Comparison of ENCODE assay signal across 14 cellular contexts in genomic region chr1:1376551-1377226, GRCh38. TPM values are rescaled to one million over a fixed set of nuclear protein-coding genes. Genes with fewer than 3 reads are reported as not detected.
DNase-seq lines count a peak whose midpoint lies in the region; ATAC-seq and TF ChIP-seq lines count a peak whose summit lies in the region.
"Had no signal": no experiment of that assay in that cellular context is flagged by ENCODE, and none has a peak within 500 bp of the region (broad histone marks: within the 10 kb centered on the region; RNA-seq: fewer than 3 reads in every experiment).

No MANE protein-coding gene starts in this region.

- CTCF ChIA-PET in Caco-2 (lab: Charles Lee) (interaction anchor here (1.3 kb wide), 1 partner anchor 28 kb away, joined by 4 read pairs; no protein-coding TSS in a partner anchor), GM10248 (lab: Yijun Ruan, JAX) (interaction anchor here (3.7 kb wide), 1 partner anchor 23 kb away, joined by 20 read pairs; the partner anchor contains the start of gene CCNL2)

- TF ChIP-seq CTCF in Caco-2 (IDR thresholded peaks at IDR 0.05; ENCODE audit: insufficient read depth in 1 of 2, low read depth in 1 of 2, low read length in 1 of 2, severe bottlenecking in 1 of 2, unreplicated experiment in 1 of 2) (no peak), nephron progenitor cell (IDR thresholded peaks at IDR 0.05) (no peak), GM10248 (IDR thresholded peaks at IDR 0.05; ENCODE audit: control extremely low read depth, extremely low read depth, low read depth, missing control alignments) (no peak), adrenal gland (IDR thresholded peaks at IDR 0.05) (no peak)

- WGBS in HUES64, result 95% methylated on average over 10 of the region's 10 CpGs
- 86 to 93% (median 87%) methylated on average over 6 to 10 of the region's 10 CpGs for WGBS in adrenal gland, 4 donors

- H3K27me3 ChIP-seq in Caco-2 (replicated peaks; ENCODE audit: control insufficient read depth, insufficient read depth, low read length) (no peaks in the 10 kb centered on the region), HUES64 (ENCODE audit: insufficient read depth, low read length) (no peaks in the 10 kb centered on the region), adrenal gland (no peaks in the 10 kb centered on the region)
- H3K27me3 ChIP-seq: brain microvascular endothelial cell, tibial nerve had no signal

- no peaks in the 10 kb centered on the region for H3K9me3 ChIP-seq in Caco-2
- H3K9me3 ChIP-seq in HUES64 (ENCODE audit: insufficient read depth, low read depth, low read length), result no peaks in the 10 kb centered on the region
- H3K9me3 ChIP-seq in adrenal gland (replicated peaks in 1 of 3), result no peaks in the 10 kb centered on the region
- H3K9me3 ChIP-seq: tibial nerve had no signal

- POLR2A ChIA-PET in Caco-2 (lab: Charles Lee) (no interaction called here), GM10248 (lab: Yijun Ruan, JAX) (interaction anchor here (0.5 to 1.2 kb wide), 4 partner anchors 9 to 24 kb away, joined by 3 to 7 read pairs (median 6); no protein-coding TSS in a partner anchor)

- no peaks in the 10 kb centered on the region for H3K4me1 Mint-ChIP-seq in Caco-2 (ENCODE audit: low read depth, unreplicated experiment)
- H3K4me1 Mint-ChIP-seq in activated naive CD8-positive, alpha-beta T cell treated with anti-CD3 and anti-CD28 coated beads, Interleukin-2, amount 50 U/mL, for 24 hours, result peaks cover 26% of the 10 kb centered on the region
- peaks cover 20% of the 10 kb centered on the region for H3K4me1 Mint-ChIP-seq in nephron progenitor cell

- H3K27ac ChIP-seq in HUES64 (ENCODE audit: low read depth, low read length) (peak overlapping the region; percentile 62; the same call in 1 of the 2 replicates), adrenal gland (peak overlapping the region in 1 of 5 donors; percentile 94)

- no peak for TF ChIP-seq POLR2A in adrenal gland (IDR thresholded peaks at IDR 0.05)

- peaks cover 10% of the 10 kb centered on the region for H3K36me3 Mint-ChIP-seq in Caco-2 (ENCODE audit: insufficient read depth, unreplicated experiment)
- H3K36me3 Mint-ChIP-seq in activated naive CD8-positive, alpha-beta T cell treated with anti-CD3 and anti-CD28 coated beads, Interleukin-2, amount 50 U/mL, for 24 hours (ENCODE audit: low read depth), result peaks cover 2% of the 10 kb centered on the region
- no peaks in the 10 kb centered on the region for H3K36me3 Mint-ChIP-seq in nephron progenitor cell (ENCODE audit: low read depth)

- ATAC-seq in activated naive CD8-positive, alpha-beta T cell treated with anti-CD3 and anti-CD28 coated beads, Interleukin-2, amount 50 U/mL, for 24 hours, result no peak
- ATAC-seq in GM18517 (IDR thresholded peaks at IDR 0.05; ENCODE audit: unreplicated experiment), result no peak

- H3K27ac Mint-ChIP-seq in Caco-2 (ENCODE audit: unreplicated experiment), result peak overlapping the region; percentile 93
- no peak overlapping the region for H3K27ac Mint-ChIP-seq in activated naive CD8-positive, alpha-beta T cell treated with anti-CD3 and anti-CD28 coated beads, Interleukin-2, amount 50 U/mL, for 24 hours
- peak overlapping the region; percentile 75 for H3K27ac Mint-ChIP-seq in nephron progenitor cell

- H3K4me1 ChIP-seq in Caco-2, result peaks cover 6% of the 10 kb centered on the region
- H3K4me1 ChIP-seq in HUES64 (ENCODE audit: insufficient read depth, low read length), result peaks cover 7% of the 10 kb centered on the region; the same call in 1 of the 2 replicates
- H3K4me1 ChIP-seq in adrenal gland (replicated peaks in 1 of 2), result peaks cover 7 to 30% of the 10 kb centered on the region in 2 donors

- H3K36me3 ChIP-seq in Caco-2 (ENCODE audit: control insufficient read depth, insufficient read depth, low read length) (no peaks in the 10 kb centered on the region), HUES64 (ENCODE audit: insufficient read depth, low read length) (peaks cover 10% of the 10 kb centered on the region), adrenal gland (replicated peaks in 1 of 2) (peaks cover 0 to 10% of the 10 kb centered on the region in 2 donors)

- peak overlapping the region; percentile 85 for H3K4me3 Mint-ChIP-seq in Caco-2 (ENCODE audit: unreplicated experiment)
- H3K4me3 Mint-ChIP-seq in activated naive CD8-positive, alpha-beta T cell treated with anti-CD3 and anti-CD28 coated beads, Interleukin-2, amount 50 U/mL, for 24 hours, result peak overlapping the region; percentile 85
- peak overlapping the region; percentile 89 for H3K4me3 Mint-ChIP-seq in nephron progenitor cell

- H3K9me3 Mint-ChIP-seq in Caco-2 (ENCODE audit: unreplicated experiment), result no peaks in the 10 kb centered on the region
- H3K9me3 Mint-ChIP-seq in activated naive CD8-positive, alpha-beta T cell treated with anti-CD3 and anti-CD28 coated beads, Interleukin-2, amount 50 U/mL, for 24 hours, result no peaks in the 10 kb centered on the region
- no peaks in the 10 kb centered on the region for H3K9me3 Mint-ChIP-seq in nephron progenitor cell

- H3K27me3 Mint-ChIP-seq in Caco-2 (ENCODE audit: insufficient read depth, unreplicated experiment) (no peaks in the 10 kb centered on the region), nephron progenitor cell (ENCODE audit: low read depth, poor library complexity) (no peaks in the 10 kb centered on the region)
- no peaks in the 10 kb centered on the region for H3K27me3 Mint-ChIP-seq in activated naive CD8-positive, alpha-beta T cell treated with anti-CD3 and anti-CD28 coated beads, Interleukin-2, amount 50 U/mL, for 24 hours

- H3K4me3 ChIP-seq in Caco-2 (ENCODE audit: low read depth, low read length) (no peak overlapping the region), HUES64 (ENCODE audit: low read length) (0 out of 2 replicates have a peak overlapping the region, but pooled peaks have one; percentile 92), adrenal gland (no peak overlapping the region)

- BruUV-seq in Caco-2 (replicated peaks; lab: Mats Ljungman, UMichigan), result no TSS peak

- DNase-seq in Caco-2 (no peak), nephron progenitor cell (no peak), GM10248 (ENCODE audit: extremely low spot score) (no peak), adrenal gland (no peak), HPDE6-E6E7 (ENCODE audit: extremely low spot score) (no peak)
- DNase-seq in activated naive CD8-positive, alpha-beta T cell treated with anti-CD3 and anti-CD28 coated beads, Interleukin-2, amount 50 U/mL, for 24 hours, result no peak
- DNase-seq: brain microvascular endothelial cell, islet precursor cell, NCI-H226, occipital lobe, SIG-M5 had no signal

- intact Hi-C loops in Caco-2 (cut with micrococcal nuclease; ENCODE audit: unreplicated experiment), result no loop called here
- intact Hi-C loops in adrenal gland (cut with DNase I), result no loop called here

- no peak overlapping the region for H3K9ac ChIP-seq in HUES64 (ENCODE audit: low read depth, low read length)

RNA-seq across cellular contexts. Expression of gene AURKAIP1, which starts 1.7 kb away (rescaled TPM):
- total RNA-seq in Caco-2 (2022) (187 and 200 TPM in 2 replicates), adrenal gland (100 to 1,000 TPM in 7 of 8 donors, 10 to 100 TPM in 1; 89.6 to 260 (median 161) TPM)
- polyA plus RNA-seq in HUES64 (2013, experiment 1 of 2), result 124 TPM
- 114 TPM for polyA plus RNA-seq in HUES64 (2013, experiment 2 of 2)
- polyA plus RNA-seq in adrenal gland, result 100 to 1,000 TPM in 2 of 3 donors, 10 to 100 TPM in 1; 44.2 to 317 (median 226) TPM

RNA-seq across cellular contexts. Expression of gene MXRA8, which starts 18.3 kb away (rescaled TPM):
- 4.9 and 5.0 TPM in 2 replicates for total RNA-seq in Caco-2 (2022)
- 31.5 TPM for polyA plus RNA-seq in HUES64 (2013, experiment 1 of 2)
- 39.4 TPM for polyA plus RNA-seq in HUES64 (2013, experiment 2 of 2)
- 100 to 1,000 TPM in 1 of 8 donors, 10 to 100 TPM in 7; 17.5 to 104 (median 38.6) TPM for total RNA-seq in adrenal gland
- 10 to 100 TPM in 2 of 3 donors, 1 to 10 TPM in 1; 8.4 to 90.3 (median 70.8) TPM for polyA plus RNA-seq in adrenal gland

RNA-seq across cellular contexts. Expression of gene CCNL2, which starts 22.4 kb away (rescaled TPM):
- 145 and 147 TPM in 2 replicates for total RNA-seq in Caco-2 (2022)
- 90.6 TPM for polyA plus RNA-seq in HUES64 (2013, experiment 1 of 2)
- 82.9 TPM for polyA plus RNA-seq in HUES64 (2013, experiment 2 of 2)
- 100 to 1,000 TPM in 6 of 8 donors, 10 to 100 TPM in 2; 53.4 to 264 (median 148) TPM for total RNA-seq in adrenal gland
- polyA plus RNA-seq in adrenal gland, result 100 to 1,000 TPM in 2 of 3 donors, 10 to 100 TPM in 1; 65.2 to 893 (median 593) TPM

RNA-seq across cellular contexts. Expression of gene DVL1, which starts 27.5 kb away (rescaled TPM):
- total RNA-seq in Caco-2 (2022) (40.6 and 43.0 TPM in 2 replicates), adrenal gland (100 to 1,000 TPM in 3 of 8 donors, 10 to 100 TPM in 5; 61.0 to 137 (median 89.2) TPM)
- polyA plus RNA-seq in HUES64 (2013, experiment 1 of 2), result 35.1 TPM
- polyA plus RNA-seq in HUES64 (2013, experiment 2 of 2), result 36.8 TPM
- 100 to 1,000 TPM in 2 of 3 donors, 1 to 10 TPM in 1; 4.0 to 279 (median 144) TPM for polyA plus RNA-seq in adrenal gland

RNA-seq across cellular contexts. Expression of gene MRPL20, which starts 30.4 kb away (rescaled TPM):
- total RNA-seq in Caco-2 (2022) (109 and 110 TPM in 2 replicates), adrenal gland (100 to 1,000 TPM in 7 of 8 donors, 10 to 100 TPM in 1; 98.9 to 276 (median 158) TPM)
- polyA plus RNA-seq in HUES64 (2013, experiment 1 of 2), result 147 TPM
- 128 TPM for polyA plus RNA-seq in HUES64 (2013, experiment 2 of 2)
- 100 to 1,000 TPM; 116 to 175 (median 134) TPM for polyA plus RNA-seq in adrenal gland
